9 cellular contexts compared by ENCODE assay signal in genomic region chr11:74138572-74138971, GRCh38. TPM values are rescaled to one million over a fixed set of nuclear protein-coding genes. Genes with fewer than 3 reads are reported as not detected.
DNase-seq lines count a peak whose midpoint lies in the region; ATAC-seq, FAIRE-seq and TF ChIP-seq lines count a peak whose summit lies in the region.
"Had no signal": no experiment of that assay in that cellular context is flagged by ENCODE, and none has a peak within 500 bp of the region (broad histone marks: within the 10 kb centered on the region; RNA-seq: fewer than 3 reads in every experiment).

No MANE protein-coding gene starts in this region.

- H2BK15ac ChIP-seq in IMR-90 (ENCODE audit: low read depth, low read length): 0 out of 3 replicates have a peak overlapping the region, but pooled peaks have one; percentile 93

- ATAC-seq in IMR-90 (ENCODE audit: low read depth) (peak; percentile 84), lower lobe of right lung (peak; percentile 85 to 93), GM18909 (IDR thresholded peaks at IDR 0.05; ENCODE audit: poor library complexity, unreplicated experiment) (no peak)

- CTCF ChIA-PET in IMR-90 (lab: Yijun Ruan, JAX): interaction anchor here (0.6 to 0.9 kb wide), 2 partner anchors 11 to 116 kb away, joined by 3 read pairs; no protein-coding TSS in a partner anchor

- no peak overlapping the region for H2AFZ ChIP-seq in IMR-90 (replicated peaks; ENCODE audit: low read length, poor library complexity)

- POLR2A ChIA-PET in IMR-90 (lab: Charles Lee; ENCODE audit: unreplicated experiment): no interaction called here

- peak; percentile 99 for DNase-seq in IMR-90
- DNase-seq in choroid plexus epithelial cell (ENCODE audit: low read depth): peak; percentile 98
- no peak for DNase-seq in lower lobe of right lung
- DNase-seq in Peyer's patch: no peak
- no peak for DNase-seq in ovary
- no peak for DNase-seq in MV-4-11 (lab: John Stamatoyannopoulos, UW)

- peak; percentile 52 for FAIRE-seq in A204.1 (lab: Jason Lieb, UNC)
- FAIRE-seq: islet of Langerhans had no signal

- H2AK9ac ChIP-seq in IMR-90 (replicated peaks; ENCODE audit: low read depth, low read length, poor library complexity): no peak overlapping the region

- TF ChIP-seq CTCF in IMR-90 (conservative IDR thresholded peaks at IDR 0.05; ENCODE audit: low read depth, low read length) (no peak), choroid plexus epithelial cell (conservative IDR thresholded peaks at IDR 0.05; ENCODE audit: low read depth, low read length) (no peak), lower lobe of right lung (IDR thresholded peaks at IDR 0.05) (no peak), Peyer's patch (IDR thresholded peaks at IDR 0.05) (no peak), ovary (IDR thresholded peaks at IDR 0.05) (no peak)

- H3K9me1 ChIP-seq in IMR-90 (ENCODE audit: insufficient read depth, low read length): peaks cover 8% of the 10 kb centered on the region

- BruUV-seq in IMR-90 (replicated peaks; lab: Mats Ljungman, UMichigan): no TSS peak

- peak; percentile 49; the same call in 1 of the 2 replicates for TF ChIP-seq POLR2A in IMR-90 (IDR thresholded peaks at IDR 0.05; ENCODE audit: low read depth, low read length)
- TF ChIP-seq POLR2A in Peyer's patch (IDR thresholded peaks at IDR 0.05): no peak
- TF ChIP-seq POLR2A in ovary (IDR thresholded peaks at IDR 0.05): no peak

- H2BK20ac ChIP-seq in IMR-90 (ENCODE audit: low read depth, low read length): peak overlapping the region; percentile 99; the same call in 1 of the 2 replicates

- TF ChIP-seq EP300 in ovary (IDR thresholded peaks at IDR 0.05): no peak

- peak overlapping the region; percentile 89; the same call in 1 of the 2 replicates for H3K4ac ChIP-seq in IMR-90 (ENCODE audit: low read depth, low read length)

- H3K27me3 ChIP-seq in IMR-90 (ENCODE audit: control insufficient read depth, insufficient read depth, low read length) (no peaks in the 10 kb centered on the region), lower lobe of right lung (ENCODE audit: low read depth) (no peaks in the 10 kb centered on the region), Peyer's patch (no peaks in the 10 kb centered on the region), ovary (no peaks in the 10 kb centered on the region)

- peak overlapping the region; percentile 86; the same call in 1 of the 2 replicates for H3K4me2 ChIP-seq in IMR-90 (ENCODE audit: low read depth, low read length)

- dilution Hi-C loops in IMR-90 (cut with HindIII; ENCODE audit: low sequenced_read_pairs, unreplicated experiment): no loop called here

- H3K14ac ChIP-seq in IMR-90 (replicated peaks; ENCODE audit: low read depth, low read length): peak overlapping the region; percentile 58; the same call in 1 of the 2 replicates

- H3K56ac ChIP-seq in IMR-90 (ENCODE audit: extremely low read depth, insufficient read depth, low read length): peak overlapping the region; percentile 83

- in situ Hi-C loops in IMR-90 (cut with MboI; ENCODE audit: low sequenced_read_pairs): no loop called here

- H3K79me1 ChIP-seq in IMR-90 (ENCODE audit: low read depth in 1 of 2, low read length in 2 of 2): peaks cover 10 to 35% of the 10 kb centered on the region in 2 experiments; a peak in 3 of 4 replicates

- H3K4me3 ChIP-seq in IMR-90 (ENCODE audit: insufficient read depth, low read depth, low read length) (no peak overlapping the region), choroid plexus epithelial cell (ENCODE audit: low read depth, low read length) (no peak overlapping the region), lower lobe of right lung (no peak overlapping the region), Peyer's patch (no peak overlapping the region), ovary (no peak overlapping the region)

- H3K4me1 ChIP-seq in IMR-90 (ENCODE audit: control insufficient read depth, insufficient read depth, low read length) (peaks cover 32% of the 10 kb centered on the region), lower lobe of right lung (peaks cover 14% of the 10 kb centered on the region), Peyer's patch (no peaks in the 10 kb centered on the region), ovary (ENCODE audit: insufficient read depth) (no peaks in the 10 kb centered on the region)

- H3K36me3 ChIP-seq in IMR-90 (ENCODE audit: control insufficient read depth, insufficient read depth, low read length) (peaks cover 1% of the 10 kb centered on the region; the same call in 1 of the 2 replicates), lower lobe of right lung (peaks cover 41% of the 10 kb centered on the region), Peyer's patch (peaks cover 0 to 17% (median 0%) of the 10 kb centered on the region in 3 donors), ovary (no peaks in the 10 kb centered on the region)

- H4K8ac ChIP-seq in IMR-90 (ENCODE audit: low read depth in 2 of 2, low read length in 2 of 2): peak overlapping the region; percentile 10 to 92; a peak in 1 of 4 replicates

- H3K23ac ChIP-seq in IMR-90 (ENCODE audit: low read depth, low read length): peak overlapping the region; percentile 71; the same call in 1 of the 2 replicates

- peak overlapping the region; percentile 96; the same call in 1 of the 2 replicates for H4K5ac ChIP-seq in IMR-90 (ENCODE audit: low read depth, low read length)

- H3K9me3 ChIP-seq in IMR-90 (ENCODE audit: control insufficient read depth, insufficient read depth, low read length) (no peaks in the 10 kb centered on the region), lower lobe of right lung (no peaks in the 10 kb centered on the region), Peyer's patch (no peaks in the 10 kb centered on the region), ovary (no peaks in the 10 kb centered on the region)

- peak overlapping the region; percentile 98; the same call in 1 of the 2 replicates for H3K18ac ChIP-seq in IMR-90 (ENCODE audit: low read depth, low read length)

- TF ChIP-seq RAD21 in IMR-90 (IDR thresholded peaks at IDR 0.05; ENCODE audit: low read length): no peak

- peak overlapping the region; percentile 67; the same call in 1 of the 2 replicates for H3K9ac ChIP-seq in IMR-90 (ENCODE audit: low read depth, low read length)

- intact Hi-C loops in IMR-90 (cut with micrococcal nuclease) (loop anchor here (5.0 kb wide), 2 partner anchors 34 to 584 kb away; partner anchors contain the start of genes C2CD3 and PPME1), lower lobe of right lung (cut with DNase I) (no loop called here), ovary (cut with DNase I) (no loop called here)

- H2BK5ac ChIP-seq in IMR-90 (ENCODE audit: low read depth, low read length, poor library complexity, severe bottlenecking): peak overlapping the region; percentile 100

- no peak overlapping the region for H2AK5ac ChIP-seq in IMR-90 (ENCODE audit: low read depth, low read length)

- H4K20me1 ChIP-seq in IMR-90 (ENCODE audit: insufficient read depth, low read length): no peaks in the 10 kb centered on the region

- H3K27ac ChIP-seq in IMR-90 (ENCODE audit: insufficient read depth, low read length) (peak overlapping the region; percentile 5; the same call in 1 of the 2 replicates), lower lobe of right lung (peak overlapping the region; percentile 0), Peyer's patch (no peak overlapping the region), ovary (no peak overlapping the region)

- H2BK120ac ChIP-seq in IMR-90 (ENCODE audit: low read depth, low read length): peak overlapping the region; percentile 92

- no CpG with 5 or more reads among the region's 2 CpGs for WGBS in IMR-90 (ENCODE audit: extremely low coverage in 2 of 2, insufficient read length in 1 of 2), 2 experiments
- WGBS in ovary, 3 donors: 1 to 13% (median 4%) methylated on average over 2 of the region's 2 CpGs

- H4K91ac ChIP-seq in IMR-90 (ENCODE audit: insufficient read depth, low read depth, low read length): peak overlapping the region; percentile 39; the same call in 1 of the 2 replicates

TF ChIP-seq in IMR-90, 13 proteins besides CTCF, POLR2A, EP300 and RAD21:
- TF ChIP-seq NFE2L2 (IDR thresholded peaks at IDR 0.05; ENCODE audit: low read depth, low read length): peak; percentile 85; the same call in 1 of the 2 replicates
- TF ChIP-seq MAZ (IDR thresholded peaks at IDR 0.05; ENCODE audit: borderline replicate concordance, low read depth, low read length): no peak
- TF ChIP-seq FOS (IDR thresholded peaks at IDR 0.05; ENCODE audit: low read depth, low read length): peak; percentile 96
- no peak for TF ChIP-seq RFX5 (IDR thresholded peaks at IDR 0.05; ENCODE audit: low read depth, low read length)

RNA-seq across cellular contexts. Expression of gene C2CD3, which starts 32.2 kb away (rescaled TPM):
- total RNA-seq in IMR-90 (2012; rRNA removed) (15.0 and 19.2 TPM in 2 replicates), lower lobe of right lung (31.0 TPM), Peyer's patch (10 to 100 TPM; 16.8 to 50.3 (median 29.0) TPM), ovary (10 to 100 TPM in 6 of 7 donors, 1 to 10 TPM in 1; 9.4 to 33.5 (median 20.5) TPM)
- polyA plus RNA-seq in IMR-90 (2012; rRNA removed) (11.1 and 11.4 TPM in 2 replicates), ovary (10 to 100 TPM in 1 of 2 donors, 1 to 10 TPM in 1; 9.3 to 17.5 TPM)
- 3.5 and 4.5 TPM in 2 replicates for polyA plus RNA-seq in IMR-90 (2012; cell fraction: cytosol; rRNA removed)
- 12.9 and 16.6 TPM in 2 replicates for polyA plus RNA-seq in IMR-90 (2012; cell fraction: nucleus; rRNA removed; ENCODE audit: low replicate concordance)

RNA-seq across cellular contexts. Expression of gene PPME1, which starts 32.5 kb away (rescaled TPM):
- total RNA-seq in IMR-90 (2012; rRNA removed): 38.9 and 42.3 TPM in 2 replicates
- 89.5 and 100 TPM in 2 replicates for polyA plus RNA-seq in IMR-90 (2012; rRNA removed)
- polyA plus RNA-seq in IMR-90 (2012; cell fraction: cytosol; rRNA removed): 61.0 and 103 TPM in 2 replicates
- 85.4 and 105 TPM in 2 replicates for polyA plus RNA-seq in IMR-90 (2012; cell fraction: nucleus; rRNA removed; ENCODE audit: low replicate concordance)
- 29.4 TPM for total RNA-seq in lower lobe of right lung
- total RNA-seq in Peyer's patch: 10 to 100 TPM; 17.1 to 71.0 (median 29.7) TPM
- 10 to 100 TPM; 31.5 to 42.2 (median 35.8) TPM for total RNA-seq in ovary
- 10 to 100 TPM; 19.6 to 39.1 TPM for polyA plus RNA-seq in ovary

Comparison
In these comparisons a context has a peak if more than half of its experiments do, and no peak if none do; other contexts are left out.
1. DNase-seq: peak in IMR-90 (single experiment) and choroid plexus epithelial cell (single experiment); none in lower lobe of right lung (single experiment), Peyer's patch (0 of 3), ovary (0 of 5) and MV-4-11 (single experiment).
2. H3K27ac ChIP-seq: peak in IMR-90 (single experiment) and lower lobe of right lung (single experiment); none in Peyer's patch (0 of 4) and ovary (0 of 2).